28 cellular contexts compared by ENCODE assay signal in genomic region chr2:168669151-168669550, GRCh38.
"Had no signal": no experiment of that assay in that cellular context is flagged by ENCODE, and none has a peak within 500 bp of the region (broad histone marks: within the 10 kb centered on the region; RNA-seq: fewer than 3 reads in every experiment).

No MANE protein-coding gene starts in this region.

- H3K4me3 ChIP-seq: adrenal gland had no signal

- H3K4me1 ChIP-seq: adrenal gland had no signal

- DNase-seq: activated CD4-positive, alpha-beta T cell treated with anti-CD3 and anti-CD28 coated beads for 4 hours; activated CD4-positive, alpha-beta T cell treated with anti-CD3 and anti-CD28 coated beads, Interleukin-2, amount 50 U/mL, for 4 hours; activated CD8-positive, alpha-beta memory T cell treated with anti-CD3 and anti-CD28 coated beads, Interleukin-2, amount 50 U/mL, for 48 hours; activated CD8-positive, alpha-beta T cell treated with anti-CD3 and anti-CD28 coated beads, Interleukin-2, amount 10 ng/mL, durations not matched to agents 7 days and 5 days; activated effector memory CD4-positive, alpha-beta T cell treated with anti-CD3 and anti-CD28 coated beads, Interleukin-2, amount 50 U/mL, for 16 hours; activated naive CD4-positive, alpha-beta T cell treated with anti-CD3 and anti-CD28 coated beads for 36 hours; activated T-cell treated with anti-CD3 and anti-CD28 coated beads, Interleukin-2, amount 50 U/mL, for 1 hour; adrenal gland; anterior cingulate cortex; NCI-H1048; NCI-H146; NCI-H187 treated with DMSO at 0.1 percent for 48 hours; NCI-H2081 treated with DMSO at 0.1 percent for 48 hours; NCI-H2171; NCI-H226; NCI-H510A; NCI-H526 treated with DMSO at 0.1 percent for 48 hours; NCI-H82; RPMI8226; SK-N-SH; T-helper 1 cell had no signal

- H3K9ac ChIP-seq: SK-N-SH had no signal

- H3K27ac Mint-ChIP-seq: activated CD8-positive, alpha-beta T cell treated with anti-CD3 and anti-CD28 coated beads, Interleukin-2, amount 10 ng/mL, durations not matched to agents 7 days and 5 days; activated naive CD4-positive, alpha-beta T cell treated with anti-CD3 and anti-CD28 coated beads for 36 hours; activated naive CD8-positive, alpha-beta T cell; activated T-helper 1 cell treated with anti-CD3 and anti-CD28 coated beads, Interleukin-12 subunit alpha, Interleukin-12 subunit beta, Interleukin-2, Interleukin-4 antibody, amounts not matched to agents 30 ng/mL and 10 ng/mL and 1 ng/mL, durations not matched to agents 14 hours and 24 hours and 36 hours had no signal

- H3K27ac ChIP-seq: adrenal gland had no signal

- ATAC-seq: activated CD4-positive, CD25-positive, alpha-beta regulatory T cell treated with anti-CD3 and anti-CD28 coated beads, Interleukin-2, amount 50 U/mL, for 24 hours; activated CD8-positive, alpha-beta T cell treated with anti-CD3 and anti-CD28 coated beads, Interleukin-2, amount 10 ng/mL, durations not matched to agents 7 days and 5 days; Panc1; Right ventricle myocardium inferior had no signal

- H3K36me3 ChIP-seq: adrenal gland had no signal

- H3K9me3 Mint-ChIP-seq: activated naive CD4-positive, alpha-beta T cell treated with anti-CD3 and anti-CD28 coated beads for 36 hours; central memory CD8-positive, alpha-beta T cell had no signal

- H3K27me3 Mint-ChIP-seq: activated naive CD8-positive, alpha-beta T cell; central memory CD8-positive, alpha-beta T cell had no signal

- H3K4me1 Mint-ChIP-seq: central memory CD8-positive, alpha-beta T cell had no signal

- FAIRE-seq: bronchial epithelial cell had no signal

- H3K4me2 ChIP-seq: SK-N-SH had no signal

- H3K9me3 ChIP-seq: adrenal gland, SK-N-SH had no signal

- H3K27me3 ChIP-seq: adrenal gland had no signal

- H3K4me3 Mint-ChIP-seq: activated CD8-positive, alpha-beta T cell treated with anti-CD3 and anti-CD28 coated beads, Interleukin-2, amount 10 ng/mL, durations not matched to agents 7 days and 5 days; activated naive CD4-positive, alpha-beta T cell treated with anti-CD3 and anti-CD28 coated beads for 36 hours; activated naive CD8-positive, alpha-beta T cell; activated T-helper 1 cell treated with anti-CD3 and anti-CD28 coated beads, Interleukin-12 subunit alpha, Interleukin-12 subunit beta, Interleukin-2, Interleukin-4 antibody, amounts not matched to agents 30 ng/mL and 10 ng/mL and 1 ng/mL, durations not matched to agents 14 hours and 24 hours and 36 hours; central memory CD8-positive, alpha-beta T cell had no signal
